In the genomic region with DNA sequence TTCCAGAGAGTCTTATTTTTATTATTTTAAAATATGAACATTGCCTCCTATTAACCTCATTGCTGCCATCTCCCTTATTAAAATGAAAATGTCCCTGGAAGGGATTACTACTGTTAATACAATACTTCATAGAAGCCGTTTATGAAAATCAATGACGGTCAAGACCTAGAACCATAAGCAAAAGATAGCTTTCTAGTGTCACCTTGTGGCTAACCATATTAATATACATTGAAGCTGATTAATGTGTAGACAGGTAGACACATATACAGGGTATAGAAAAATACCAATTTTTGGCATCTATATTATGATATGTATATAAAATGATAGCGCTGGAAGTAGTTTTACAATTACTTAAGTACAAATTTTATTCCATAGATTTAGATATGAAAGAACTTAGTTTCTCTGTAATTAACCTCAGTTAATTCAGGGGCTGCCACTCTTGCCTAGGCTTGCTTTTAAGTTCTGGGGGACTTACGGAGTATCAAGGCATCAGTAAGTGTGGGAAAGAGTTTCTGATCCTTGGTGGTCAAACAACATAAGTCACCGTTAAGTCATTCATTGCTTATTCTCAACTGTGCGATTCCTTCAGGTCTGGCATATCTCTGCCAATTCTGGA, we compare ENCODE assay signal across 7 cellular contexts. TPM values are rescaled to one million over a fixed set of nuclear protein-coding genes. Genes with fewer than 3 reads are reported as not detected.
DNase-seq lines count a peak whose midpoint lies in the region; ATAC-seq and TF ChIP-seq lines count a peak whose summit lies in the region.

No MANE protein-coding gene starts in this region.

- CTCF ChIA-PET in activated naive CD4-positive, alpha-beta T cell treated with anti-CD3 and anti-CD28 coated beads for 36 hours (lab: Charles Lee) = interaction anchor here (0.6 to 3.0 kb wide), 8 partner anchors 23 to 515 kb away, joined by 3 to 30 read pairs (median 5); partner anchors contain the start of gene MCC

- ATAC-seq in GM18498 (IDR thresholded peaks at IDR 0.05; ENCODE audit: unreplicated experiment) = peak; percentile 31

- TF ChIP-seq CTCF in breast epithelium (IDR thresholded peaks at IDR 0.05) (peak in 2 of 3 donors; percentile 36 to 64), prostate gland (IDR thresholded peaks at IDR 0.05) (peak in 3 of 4 experiments; percentile 51 to 77 (median 75))

- no peak overlapping the region for H3K27ac Mint-ChIP-seq in activated T-cell treated with anti-CD3 and anti-CD28 coated beads, Interleukin-2, amount 50 U/mL, for 24 hours
- H3K27ac Mint-ChIP-seq in activated naive CD4-positive, alpha-beta T cell treated with anti-CD3 and anti-CD28 coated beads for 36 hours = no peak overlapping the region

- H3K4me3 ChIP-seq in breast epithelium (no peak overlapping the region), prostate gland (no peak overlapping the region)

- no peak overlapping the region for H3K4me3 Mint-ChIP-seq in activated T-cell treated with anti-CD3 and anti-CD28 coated beads, Interleukin-2, amount 50 U/mL, for 24 hours
- no peak overlapping the region for H3K4me3 Mint-ChIP-seq in activated naive CD4-positive, alpha-beta T cell treated with anti-CD3 and anti-CD28 coated beads for 36 hours

- no peak for TF ChIP-seq POLR2A in breast epithelium (IDR thresholded peaks at IDR 0.05)
- TF ChIP-seq POLR2A in prostate gland (IDR thresholded peaks at IDR 0.05) = no peak

- no peaks in the 10 kb centered on the region for H3K9me3 ChIP-seq in breast epithelium
- H3K9me3 ChIP-seq in prostate gland = no peaks in the 10 kb centered on the region

- no peaks in the 10 kb centered on the region for H3K27me3 ChIP-seq in breast epithelium
- H3K27me3 ChIP-seq in prostate gland (replicated peaks; ENCODE audit: insufficient read depth) = no peaks in the 10 kb centered on the region

- H3K27ac ChIP-seq in breast epithelium (no peak overlapping the region), prostate gland (no peak overlapping the region)

- intact Hi-C loops in breast epithelium (cut with DNase I; ENCODE audit: low total_unique reads) = loop anchor here (5.0 kb wide), 1 partner anchor 1324 kb away; no protein-coding TSS in a partner anchor
- intact Hi-C loops in prostate gland (cut with DNase I) = loop anchor here (5.0 kb wide), 3 partner anchors 134 to 514 kb away; no protein-coding TSS in a partner anchor
- intact Hi-C loops in activated naive CD4-positive, alpha-beta T cell treated with anti-CD3 and anti-CD28 coated beads for 36 hours (cut with micrococcal nuclease) = loop anchor here (2.0 to 10.0 kb wide), 7 partner anchors 219 to 804 kb away; partner anchors contain the start of gene SRP19

- H3K36me3 Mint-ChIP-seq in activated T-cell treated with anti-CD3 and anti-CD28 coated beads, Interleukin-2, amount 50 U/mL, for 24 hours (ENCODE audit: low read depth) = peaks cover 11% of the 10 kb centered on the region
- H3K36me3 Mint-ChIP-seq in activated naive CD4-positive, alpha-beta T cell treated with anti-CD3 and anti-CD28 coated beads for 36 hours (ENCODE audit: low read depth) = no peaks in the 10 kb centered on the region

- no peaks in the 10 kb centered on the region for H3K36me3 ChIP-seq in breast epithelium
- H3K36me3 ChIP-seq in prostate gland = no peaks in the 10 kb centered on the region

- peak; percentile 31 for DNase-seq in NCI-H146 (lab: John Stamatoyannopoulos, UW)
- DNase-seq in breast epithelium (ENCODE audit: low spot score in 2 of 2) = no peak
- no peak for DNase-seq in prostate gland (ENCODE audit: low spot score)
- DNase-seq in activated T-cell treated with anti-CD3 and anti-CD28 coated beads, Interleukin-2, amount 50 U/mL, for 24 hours = no peak
- DNase-seq in inferior parietal cortex (ENCODE audit: extremely low spot score) = no peak
- no peak for DNase-seq in activated naive CD4-positive, alpha-beta T cell treated with anti-CD3 and anti-CD28 coated beads for 36 hours

- H3K27me3 Mint-ChIP-seq in activated T-cell treated with anti-CD3 and anti-CD28 coated beads, Interleukin-2, amount 50 U/mL, for 24 hours = peaks cover 30% of the 10 kb centered on the region
- peaks cover 11% of the 10 kb centered on the region for H3K27me3 Mint-ChIP-seq in activated naive CD4-positive, alpha-beta T cell treated with anti-CD3 and anti-CD28 coated beads for 36 hours (ENCODE audit: low read depth)

- H3K4me1 ChIP-seq in breast epithelium (no peaks in the 10 kb centered on the region), prostate gland (replicated peaks) (no peaks in the 10 kb centered on the region)

- H3K4me1 Mint-ChIP-seq in activated T-cell treated with anti-CD3 and anti-CD28 coated beads, Interleukin-2, amount 50 U/mL, for 24 hours (ENCODE audit: low read depth) = peaks cover 18% of the 10 kb centered on the region
- peaks cover 18% of the 10 kb centered on the region for H3K4me1 Mint-ChIP-seq in activated naive CD4-positive, alpha-beta T cell treated with anti-CD3 and anti-CD28 coated beads for 36 hours (ENCODE audit: low read depth)

- 50% methylated on average over 6 of the region's 6 CpGs for WGBS in prostate gland

- H3K9me3 Mint-ChIP-seq in activated T-cell treated with anti-CD3 and anti-CD28 coated beads, Interleukin-2, amount 50 U/mL, for 24 hours = peaks cover 2% of the 10 kb centered on the region
- no peaks in the 10 kb centered on the region for H3K9me3 Mint-ChIP-seq in activated naive CD4-positive, alpha-beta T cell treated with anti-CD3 and anti-CD28 coated beads for 36 hours

RNA-seq across cellular contexts. Expression of gene YTHDC2, which starts 2.5 kb away (rescaled TPM):
- total RNA-seq in breast epithelium (10 to 100 TPM; 22.4 to 49.2 (median 40.0) TPM), prostate gland (10 to 100 TPM; 17.7 to 32.0 TPM)
- 10 to 100 TPM; 24.4 to 28.0 TPM for total RNA-seq in activated naive CD4-positive, alpha-beta T cell treated with anti-CD3 and anti-CD28 coated beads for 36 hours

RNA-seq across cellular contexts. Expression of gene MCC, which starts 22.7 kb away (rescaled TPM):
- 10 to 100 TPM; 24.3 to 46.5 (median 29.4) TPM for total RNA-seq in breast epithelium
- 10 to 100 TPM; 41.5 to 54.1 TPM for total RNA-seq in prostate gland
- total RNA-seq in activated naive CD4-positive, alpha-beta T cell treated with anti-CD3 and anti-CD28 coated beads for 36 hours = under 1 TPM; 0.62 to 0.81 TPM

Comparison
In these comparisons a context has a peak if more than half of its experiments do, and no peak if none do; other contexts are left out.
1. RNA of gene MCC, which starts 22.7 kb away (total RNA-seq): 41.5 to 54.1 TPM in prostate gland and 24.3 to 46.5 TPM in breast epithelium; 0.62 to 0.81 TPM in activated naive CD4-positive, alpha-beta T cell treated with anti-CD3 and anti-CD28 coated beads for 36 hours; every median in the first group is over 10 times any median in the second.